ENCODE assay signal across 8 cellular contexts in genomic region chr2:26244479-26245230, GRCh38. TPM values are rescaled to one million over a fixed set of nuclear protein-coding genes. Genes with fewer than 3 reads are reported as not detected.
A peak's percentile ranks its signal among the peaks of the same experiment; 100 is the strongest.
DNase-seq lines count a peak whose midpoint lies in the region; ATAC-seq, FAIRE-seq and TF ChIP-seq lines count a peak whose summit lies in the region.

TSS of gene HADHA (minus strand) at chr2:26244632. CDS start at chr2:26244596, 36 bp downstream.
TSS of gene HADHB (plus strand) at chr2:26244939. CDS start at chr2:26254255, 9,316 bp downstream.

- peak within 1 kb of the TSS; percentile 90 for H3K9ac ChIP-seq in HepG2 (ENCODE audit: insufficient read depth, low read depth, low read length)

- peak; percentile 94 to 98 for TF ChIP-seq POLR2A in HepG2 (IDR thresholded peaks at IDR 0.05; ENCODE audit: insufficient read depth in 1 of 2, low read depth in 2 of 2, low read length in 2 of 2)

- intact Hi-C loops in dendritic cell treated with granulocyte-macrophage colony-stimulating factor and Interleukin-4, amounts not matched to agents 40 ng/mL and 50 ng/mL, for 4 days (cut with micrococcal nuclease) = loop anchor here (2.0 to 5.0 kb wide), 3 partner anchors 33 to 103 kb away; partner anchors contain the start of genes ADGRF3 and SELENOI
- intact Hi-C loops in HepG2 (cut with micrococcal nuclease; ENCODE audit: unreplicated experiment) = loop anchor here (2.0 to 5.0 kb wide), 2 partner anchors 30 to 543 kb away; partner anchors contain the start of gene CENPA

- peaks cover 12% of the 10 kb centered on the region for H4K20me1 ChIP-seq in HepG2 (ENCODE audit: insufficient read depth, low read length)

- H3K27me3 Mint-ChIP-seq in dendritic cell treated with granulocyte-macrophage colony-stimulating factor and Interleukin-4, amounts not matched to agents 40 ng/mL and 50 ng/mL, for 4 days = no peaks in the 10 kb centered on the region

- in situ Hi-C loops in HepG2 (cut with HindIII; ENCODE audit: extremely low pct_ligation_motif_present, low pct_unique_long_range_greater_than_20kb) = no loop called here

- peak within 1 kb of the TSS; percentile 91 for H3K27ac ChIP-seq in HepG2 (ENCODE audit: extremely low read length, insufficient read depth, low read length)

- H3K27me3 ChIP-seq in HepG2 (ENCODE audit: control insufficient read depth in 1 of 2, insufficient read depth in 2 of 2, low read length in 2 of 2) = peaks cover 0 to 7% of the 10 kb centered on the region in 2 experiments; a peak in 2 of 5 replicates

- peaks cover 39% of the 10 kb centered on the region for H3K4me1 Mint-ChIP-seq in dendritic cell treated with granulocyte-macrophage colony-stimulating factor and Interleukin-4, amounts not matched to agents 40 ng/mL and 50 ng/mL, for 4 days (ENCODE audit: low read depth)

- DNase-seq in C1 segment of cervical spinal cord (lab: John Stamatoyannopoulos, UW) (peak; percentile 83 to 99 (median 97)), GM19240 (ENCODE audit: insufficient read length, low spot score) (peak; percentile 31), NCI-H526 treated with DMSO at 0.1 percent for 48 hours (lab: John Stamatoyannopoulos, UW) (peak; percentile 91), HepG2 (ENCODE audit: low spot score) (peak; percentile 95)
- peak; percentile 80 for DNase-seq in activated CD4-positive, alpha-beta T cell treated with anti-CD3 and anti-CD28 coated beads, Interleukin-2, amount 50 U/mL, for 1 hour
- DNase-seq in stimulated activated CD4-positive, alpha-beta T cell treated with anti-CD3 and anti-CD28 coated beads, Interleukin-4, amount 100 ng/mL, for 1 hour = peak; percentile 83

- ATAC-seq in HG03460 (IDR thresholded peaks at IDR 0.05; ENCODE audit: unreplicated experiment) (peak; percentile 64), HepG2 (peak; percentile 94)

- peaks cover 58% of the 10 kb centered on the region for H3K4me1 ChIP-seq in HepG2 (ENCODE audit: insufficient read depth, low read length)

- peak; percentile 14; the same call in 1 of the 2 replicates for TF ChIP-seq RAD21 in HepG2 (CRISPR knock-in tag; IDR thresholded peaks at IDR 0.05)

- no TSS peak for BruUV-seq in HepG2 (replicated peaks; lab: Mats Ljungman, UMichigan)

- peak within 1 kb of the TSS; percentile 80 for H3K4me2 ChIP-seq in HepG2 (ENCODE audit: low read depth, low read length)

- H3K36me3 Mint-ChIP-seq in dendritic cell treated with granulocyte-macrophage colony-stimulating factor and Interleukin-4, amounts not matched to agents 40 ng/mL and 50 ng/mL, for 4 days (ENCODE audit: low read depth) = peaks cover 30% of the 10 kb centered on the region

- peak within 1 kb of the TSS; percentile 62 to 96 (median 94) for H3K4me3 ChIP-seq in HepG2 (replicated peaks in 1 of 3; ENCODE audit: insufficient read depth in 1 of 3, low read depth in 2 of 3, low read length in 3 of 3)

- POLR2A ChIA-PET in HepG2 (lab: Yijun Ruan, JAX) = interaction anchor here (0.6 to 5.2 kb wide), 24 partner anchors 8 to 1338 kb away, joined by 3 to 38 read pairs (median 3); partner anchors contain the start of genes ADGRF3, ASXL2, KIF3C and RAB10

- no peaks in the 10 kb centered on the region for H3K9me3 Mint-ChIP-seq in dendritic cell treated with granulocyte-macrophage colony-stimulating factor and Interleukin-4, amounts not matched to agents 40 ng/mL and 50 ng/mL, for 4 days

- CTCF ChIA-PET in HepG2 (lab: Yijun Ruan, JAX; ENCODE audit: low intra/inter-chr PET ratio, low total read pairs) = no interaction called here

- H3K36me3 ChIP-seq in HepG2 (replicated peaks in 1 of 2; ENCODE audit: control insufficient read depth in 1 of 2, insufficient read depth in 2 of 2, low read length in 2 of 2) = no peaks in the 10 kb centered on the region

- H3K4me3 Mint-ChIP-seq in dendritic cell treated with granulocyte-macrophage colony-stimulating factor and Interleukin-4, amounts not matched to agents 40 ng/mL and 50 ng/mL, for 4 days = peak within 1 kb of the TSS; percentile 99

- H3K27ac Mint-ChIP-seq in dendritic cell treated with granulocyte-macrophage colony-stimulating factor and Interleukin-4, amounts not matched to agents 40 ng/mL and 50 ng/mL, for 4 days = peak within 1 kb of the TSS; percentile 99

- FAIRE-seq in HepG2 (lab: Jason Lieb, UNC) = no peak

- H3K9me3 ChIP-seq in HepG2 (ENCODE audit: low read length) = no peaks in the 10 kb centered on the region

- H2AFZ ChIP-seq in HepG2 (ENCODE audit: low read length) = peak within 1 kb of the TSS; percentile 75

- peak; percentile 49 to 52 for TF ChIP-seq EP300 in HepG2 (IDR thresholded peaks at IDR 0.05; ENCODE audit: low read depth in 2 of 2, low read length in 2 of 2)
- peak; percentile 55; the same call in 1 of the 2 replicates for TF ChIP-seq EP300 in HepG2 (CRISPR knock-in tag; IDR thresholded peaks at IDR 0.05; ENCODE audit: borderline replicate concordance)

- 2% methylated on average over 37 of the region's 51 CpGs for WGBS in HepG2 (ENCODE audit: low lambda C conversion rate)

- TF ChIP-seq CTCF in HepG2 (CRISPR knock-in tag; IDR thresholded peaks at IDR 0.05) = peak; percentile 57

- peaks cover 93% of the 10 kb centered on the region for H3K79me2 ChIP-seq in HepG2 (ENCODE audit: insufficient read depth, low read length)

TF ChIP-seq in HepG2, 621 proteins besides CTCF, POLR2A, EP300 and RAD21 (continues in another document):
- TF ChIP-seq SNAI1 (CRISPR knock-in tag; IDR thresholded peaks at IDR 0.05; ENCODE audit: borderline replicate concordance) = no peak; the same call in 1 of the 2 replicates
- no peak for TF ChIP-seq GPN1 (CRISPR knock-in tag; IDR thresholded peaks at IDR 0.05; ENCODE audit: borderline replicate concordance)
- TF ChIP-seq KAT8 (CRISPR knock-in tag; IDR thresholded peaks at IDR 0.05) = peak; percentile 91
- peak; percentile 80; the same call in 1 of the 2 replicates for TF ChIP-seq STAT5B (CRISPR knock-in tag; IDR thresholded peaks at IDR 0.05)

RNA-seq across cellular contexts. Expression of gene HADHA, which starts in this region (rescaled TPM):
- total RNA-seq in HepG2 (2016; rRNA removed; fragmentation: Illumina TruSeq; extraction: Trizol) = 270 and 385 TPM in 2 replicates
- 28.5 and 37.3 TPM in 2 replicates for total RNA-seq in HepG2 (2016; cell fraction: cytosol; rRNA removed; fragmentation: Illumina TruSeq; extraction: Trizol; ENCODE audit: low read depth)
- 269 and 366 TPM in 2 replicates for total RNA-seq in HepG2 (2016; cell fraction: insoluble cytoplasmic fraction; rRNA removed; fragmentation: Illumina TruSeq; extraction: Trizol)
- 91.6 and 115 TPM in 2 replicates for total RNA-seq in HepG2 (2016; cell fraction: membrane; rRNA removed; fragmentation: Illumina TruSeq; extraction: Trizol)
- total RNA-seq in HepG2 (2016; cell fraction: nucleus; rRNA removed; fragmentation: Illumina TruSeq; extraction: Trizol) = 133 TPM in 2 replicates
- 101 and 102 TPM in 2 replicates for polyA plus RNA-seq in HepG2 (2011; rRNA removed)
- polyA plus RNA-seq in HepG2 (2011; cell fraction: cytosol; rRNA removed) = 101 and 123 TPM in 2 replicates
- 35.5 and 47.7 TPM in 2 replicates for polyA plus RNA-seq in HepG2 (2011; cell fraction: nucleus; rRNA removed)
- 178 and 209 TPM in 2 replicates for polyA plus RNA-seq in HepG2 (2012)
- polyA plus RNA-seq in HepG2 (2016; cell fraction: cytosol; fragmentation: Illumina TruSeq; extraction: Trizol; ENCODE audit: low read depth) = 28.3 and 35.5 TPM in 2 replicates
- 311 and 319 TPM in 2 replicates for polyA plus RNA-seq in HepG2 (2016; cell fraction: insoluble cytoplasmic fraction; fragmentation: Illumina TruSeq; extraction: Trizol; ENCODE audit: low read depth)
- 67.7 and 83.6 TPM in 2 replicates for polyA plus RNA-seq in HepG2 (2016; cell fraction: membrane; fragmentation: Illumina TruSeq; extraction: Trizol; ENCODE audit: low read depth)
- polyA plus RNA-seq in HepG2 (2016; cell fraction: nucleus; fragmentation: Illumina TruSeq; extraction: Trizol; ENCODE audit: insufficient read depth, low read depth) = 138 and 139 TPM in 2 replicates
- 135 and 171 TPM in 2 replicates for polyA minus RNA-seq in HepG2 (2011; rRNA and poly(A)+ RNA removed; ENCODE audit: low replicate concordance)
- polyA minus RNA-seq in HepG2 (2011; cell fraction: cytosol; rRNA and poly(A)+ RNA removed) = 120 and 132 TPM in 2 replicates
- 57.7 and 75.8 TPM in 2 replicates for polyA minus RNA-seq in HepG2 (2011; cell fraction: nucleus; rRNA and poly(A)+ RNA removed)

RNA-seq across cellular contexts. Expression of gene HADHB, which starts in this region (rescaled TPM):
- total RNA-seq in HepG2 (2016; rRNA removed; fragmentation: Illumina TruSeq; extraction: Trizol) = 238 and 304 TPM in 2 replicates
- total RNA-seq in HepG2 (2016; cell fraction: cytosol; rRNA removed; fragmentation: Illumina TruSeq; extraction: Trizol; ENCODE audit: low read depth) = 27.8 and 28.9 TPM in 2 replicates
- total RNA-seq in HepG2 (2016; cell fraction: insoluble cytoplasmic fraction; rRNA removed; fragmentation: Illumina TruSeq; extraction: Trizol) = 239 and 297 TPM in 2 replicates
- total RNA-seq in HepG2 (2016; cell fraction: membrane; rRNA removed; fragmentation: Illumina TruSeq; extraction: Trizol) = 45.3 and 49.2 TPM in 2 replicates
- 107 and 123 TPM in 2 replicates for total RNA-seq in HepG2 (2016; cell fraction: nucleus; rRNA removed; fragmentation: Illumina TruSeq; extraction: Trizol)
- polyA plus RNA-seq in HepG2 (2011; rRNA removed) = 97.1 and 112 TPM in 2 replicates
- polyA plus RNA-seq in HepG2 (2011; cell fraction: cytosol; rRNA removed) = 101 and 128 TPM in 2 replicates
- 35.3 and 43.0 TPM in 2 replicates for polyA plus RNA-seq in HepG2 (2011; cell fraction: nucleus; rRNA removed)
- polyA plus RNA-seq in HepG2 (2012) = 78.1 and 124 TPM in 2 replicates
- 19.4 and 19.7 TPM in 2 replicates for polyA plus RNA-seq in HepG2 (2016; cell fraction: cytosol; fragmentation: Illumina TruSeq; extraction: Trizol; ENCODE audit: low read depth)
- polyA plus RNA-seq in HepG2 (2016; cell fraction: insoluble cytoplasmic fraction; fragmentation: Illumina TruSeq; extraction: Trizol; ENCODE audit: low read depth) = 261 and 264 TPM in 2 replicates
- 31.8 and 34.9 TPM in 2 replicates for polyA plus RNA-seq in HepG2 (2016; cell fraction: membrane; fragmentation: Illumina TruSeq; extraction: Trizol; ENCODE audit: low read depth)
- polyA plus RNA-seq in HepG2 (2016; cell fraction: nucleus; fragmentation: Illumina TruSeq; extraction: Trizol; ENCODE audit: insufficient read depth, low read depth) = 130 and 134 TPM in 2 replicates
- 138 and 239 TPM in 2 replicates for polyA minus RNA-seq in HepG2 (2011; rRNA and poly(A)+ RNA removed; ENCODE audit: low replicate concordance)
- polyA minus RNA-seq in HepG2 (2011; cell fraction: cytosol; rRNA and poly(A)+ RNA removed) = 86.5 and 95.1 TPM in 2 replicates
- polyA minus RNA-seq in HepG2 (2011; cell fraction: nucleus; rRNA and poly(A)+ RNA removed) = 71.3 and 79.6 TPM in 2 replicates

Comparison
In these comparisons a context has a peak if more than half of its experiments do, and no peak if none do; other contexts are left out.
1. Peak in every context shown above with its lines: DNase-seq, ATAC-seq, H3K4me3 ChIP-seq and H3K27ac ChIP-seq.
2. DNase-seq: peak in every context shown above with its lines; median percentile 97 in C1 segment of cervical spinal cord; 95 in HepG2; 91 in NCI-H526 treated with DMSO at 0.1 percent for 48 hours; 83 in stimulated activated CD4-positive, alpha-beta T cell treated with anti-CD3 and anti-CD28 coated beads, Interleukin-4, amount 100 ng/mL, for 1 hour; 80 in activated CD4-positive, alpha-beta T cell treated with anti-CD3 and anti-CD28 coated beads, Interleukin-2, amount 50 U/mL, for 1 hour; 31 in GM19240.